ENCODE assay signal across 27 cellular contexts in the genomic region with DNA sequence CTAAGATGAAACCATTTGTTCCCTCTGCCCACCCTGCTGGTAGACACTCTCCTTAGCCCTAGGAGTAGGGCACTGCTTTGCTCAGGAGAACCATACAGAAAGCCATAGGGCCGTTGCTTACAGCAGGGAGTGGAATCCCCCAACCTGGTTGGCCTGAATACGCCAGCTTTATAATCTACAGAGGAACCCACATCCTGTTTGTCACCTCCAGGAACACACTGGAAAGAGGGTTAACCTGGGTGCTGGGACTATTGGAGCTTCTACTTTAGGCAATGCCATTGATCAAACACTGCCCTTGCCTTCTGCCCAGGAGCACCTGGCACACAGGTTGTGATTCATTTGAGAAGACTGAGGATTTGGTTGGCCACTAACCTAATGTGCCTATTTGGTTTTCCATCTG.
"Had no signal": no experiment of that assay in that cellular context is flagged by ENCODE, and none has a peak within 500 bp of the region (broad histone marks: within the 10 kb centered on the region; RNA-seq: fewer than 3 reads in every experiment).

No MANE protein-coding gene starts in this region.

- DNase-seq: activated CD4-positive, alpha-beta T cell treated with anti-CD3 and anti-CD28 coated beads, Interleukin-2, amount 50 U/mL, for 48 hours; activated CD8-positive, alpha-beta memory T cell treated with anti-CD3 and anti-CD28 coated beads for 24 hours; activated effector memory CD4-positive, alpha-beta T cell treated with anti-CD3 and anti-CD28 coated beads, Interleukin-2, amount 50 U/mL, for 16 hours; adrenal gland; aorta; body of pancreas; effector CD8-positive, alpha-beta T cell; esophagus squamous epithelium; foreskin melanocyte; left ventricle myocardium inferior; mesendoderm; posterior cingulate gyrus; right cardiac atrium; stimulated activated CD4-positive, alpha-beta T cell treated with anti-CD3 and anti-CD28 coated beads, Interleukin-15, amount 100 ng/mL, for 24 hours; stimulated activated CD4-positive, alpha-beta T cell treated with anti-CD3 and anti-CD28 coated beads, Interleukin-2, amount 100 ng/mL, for 24 hours; stimulated activated naive CD4-positive, alpha-beta T cell treated with Interleukin-2 at 50 U/mL for 16 hours; SW 1271; T-helper 17 cell; T1000; trophoblast cell; WERI-Rb-1 had no signal

- H3K4me3 ChIP-seq: adrenal gland, body of pancreas, esophagus squamous epithelium, left ventricle myocardium inferior, lung, thoracic aorta had no signal

- H3K4me3 Mint-ChIP-seq: natural killer cell treated with Interleukin-12 subunit alpha and Interleukin-12 subunit beta and Interleukin-15 and Interleukin-18, amount 100 ng/mL, for 72 hours; T-helper 17 cell had no signal

- H3K27ac ChIP-seq: adrenal gland, body of pancreas, epithelial cell of prostate, esophagus squamous epithelium, left ventricle myocardium inferior, thoracic aorta, WERI-Rb-1 had no signal

- H3K36me3 Mint-ChIP-seq: activated naive CD4-positive, alpha-beta T cell treated with anti-CD3 and anti-CD28 coated beads, Interleukin-2, amount 50 U/mL, for 72 hours; natural killer cell treated with Interleukin-12 subunit alpha and Interleukin-12 subunit beta and Interleukin-15 and Interleukin-18, amount 100 ng/mL, for 72 hours had no signal

- H3K27me3 ChIP-seq: adrenal gland, body of pancreas had no signal

- H3K9me3 ChIP-seq: adrenal gland, body of pancreas, esophagus squamous epithelium, left ventricle myocardium inferior, thoracic aorta had no signal

- H3K4me1 ChIP-seq: adrenal gland, body of pancreas, esophagus squamous epithelium had no signal

- H3K9me3 Mint-ChIP-seq: activated naive CD4-positive, alpha-beta T cell treated with anti-CD3 and anti-CD28 coated beads, Interleukin-2, amount 50 U/mL, for 72 hours; natural killer cell treated with Interleukin-12 subunit alpha and Interleukin-12 subunit beta and Interleukin-15 and Interleukin-18, amount 100 ng/mL, for 72 hours had no signal

- H3K36me3 ChIP-seq: adrenal gland, esophagus squamous epithelium, left ventricle myocardium inferior, thoracic aorta, WERI-Rb-1 had no signal

- H3K27ac Mint-ChIP-seq: natural killer cell treated with Interleukin-12 subunit alpha and Interleukin-12 subunit beta and Interleukin-15 and Interleukin-18, amount 100 ng/mL, for 72 hours; T-helper 17 cell had no signal

- ATAC-seq: activated CD4-positive, CD25-positive, alpha-beta regulatory T cell treated with anti-CD3 and anti-CD28 coated beads, Interleukin-2, amount 50 U/mL, for 24 hours; body of pancreas; right cardiac atrium; T-helper 17 cell had no signal
